Comparison of ENCODE assay signal across 8 cellular contexts in the genomic region with DNA sequence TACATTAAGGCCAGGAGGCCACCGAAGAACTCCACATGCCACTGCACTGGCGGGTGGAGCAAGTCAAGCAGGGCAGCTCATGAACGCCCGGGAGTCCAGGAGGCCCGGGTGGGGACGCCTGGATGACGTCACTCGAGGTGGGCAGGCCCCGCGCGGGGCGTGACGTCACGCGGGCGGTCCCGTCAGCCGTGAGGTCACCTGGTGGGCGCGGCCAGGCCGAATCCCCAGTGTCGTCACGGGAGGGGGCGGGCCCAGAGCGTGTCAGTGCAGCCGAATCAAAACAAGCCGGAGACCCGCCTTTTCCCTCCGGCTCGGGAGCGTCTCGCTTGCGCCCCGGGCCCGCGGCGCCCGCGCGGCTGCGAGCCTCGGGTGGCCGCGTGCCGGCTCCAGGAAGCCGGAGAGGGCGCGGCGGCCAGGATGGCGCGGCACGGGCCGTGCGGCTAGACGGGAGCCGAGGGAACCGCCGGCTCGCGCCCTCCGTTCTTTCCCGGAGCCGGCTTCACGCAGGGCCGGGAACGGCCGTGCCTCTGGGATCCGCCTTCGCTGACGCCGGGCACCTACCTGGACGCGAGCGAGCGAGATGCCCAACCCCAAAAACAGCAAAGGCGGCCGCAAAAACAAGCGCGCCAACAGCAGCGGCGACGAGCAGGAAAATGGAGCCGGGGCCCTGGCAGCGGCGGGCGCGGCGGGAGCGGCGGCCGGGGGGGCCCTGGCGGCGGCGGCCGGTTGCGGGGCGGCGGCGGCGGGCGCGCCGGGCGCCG. TPM values are rescaled to one million over a fixed set of nuclear protein-coding genes. Genes with fewer than 3 reads are reported as not detected.
A peak's percentile ranks its signal among the peaks of the same experiment; 100 is the strongest.
DNase-seq lines count a peak whose midpoint lies in the region; ATAC-seq and TF ChIP-seq lines count a peak whose summit lies in the region.

A gene with protein sequence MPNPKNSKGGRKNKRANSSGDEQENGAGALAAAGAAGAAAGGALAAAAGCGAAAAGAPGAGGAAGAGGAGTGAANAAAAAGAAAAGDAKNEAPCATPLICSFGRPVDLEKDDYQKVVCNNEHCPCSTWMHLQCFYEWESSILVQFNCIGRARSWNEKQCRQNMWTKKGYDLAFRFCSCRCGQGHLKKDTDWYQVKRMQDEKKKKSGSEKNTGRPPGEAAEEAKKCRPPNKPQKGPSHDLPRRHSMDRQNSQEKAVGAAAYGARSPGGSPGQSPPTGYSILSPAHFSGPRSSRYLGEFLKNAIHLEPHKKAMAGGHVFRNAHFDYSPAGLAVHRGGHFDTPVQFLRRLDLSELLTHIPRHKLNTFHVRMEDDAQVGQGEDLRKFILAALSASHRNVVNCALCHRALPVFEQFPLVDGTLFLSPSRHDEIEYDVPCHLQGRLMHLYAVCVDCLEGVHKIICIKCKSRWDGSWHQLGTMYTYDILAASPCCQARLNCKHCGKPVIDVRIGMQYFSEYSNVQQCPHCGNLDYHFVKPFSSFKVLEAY (plus strand): TSS at position 264 of the 761 bp plus-strand sequence. CDS start 317 bp downstream, at position 581.

- peak within 1 kb of the TSS; percentile 89 for H2AFZ ChIP-seq in PC-3 (ENCODE audit: low read length)

- TF ChIP-seq CTCF in PC-3 (conservative IDR thresholded peaks at IDR 0.05; ENCODE audit: low read depth, low read length) = no peak
- TF ChIP-seq CTCF in mucosa of descending colon (IDR thresholded peaks at IDR 0.05) = no peak

- no peaks in the 10 kb centered on the region for H3K36me3 ChIP-seq in PC-3 (ENCODE audit: low read depth, low read length)
- H3K36me3 ChIP-seq in mucosa of descending colon (ENCODE audit: low read depth) = no peaks in the 10 kb centered on the region

- peak within 1 kb of the TSS; percentile 67 for H3K4me2 ChIP-seq in PC-3 (ENCODE audit: low read length)

- H4K20me1 ChIP-seq in PC-3 (ENCODE audit: low read length) = no peaks in the 10 kb centered on the region

- H3K36me3 Mint-ChIP-seq in IgD-negative memory B cell = peaks cover 5% of the 10 kb centered on the region

- H3K4me3 Mint-ChIP-seq in IgD-negative memory B cell = peak within 1 kb of the TSS; percentile 91 to 99 (median 96)

- H3K4me1 ChIP-seq in PC-3 (ENCODE audit: insufficient read depth, low read length) (no peaks in the 10 kb centered on the region), mucosa of descending colon (ENCODE audit: low read depth) (peaks cover 5% of the 10 kb centered on the region)

- 0 out of 2 replicates have a peak, but pooled peaks cover 15% of the 10 kb centered on the region for H3K79me2 ChIP-seq in PC-3 (ENCODE audit: low read length)

- intact Hi-C loops in PC-3 (cut with micrococcal nuclease) = no loop called here
- intact Hi-C loops in mucosa of descending colon (cut with DNase I, micrococcal nuclease) = no loop called here

- no peaks in the 10 kb centered on the region for H3K27me3 Mint-ChIP-seq in IgD-negative memory B cell

- CTCF ChIA-PET in PC-3 (lab: Charles Lee) = no interaction called here

- H3K4me3 ChIP-seq in PC-3 (ENCODE audit: low read length) (peak within 1 kb of the TSS; percentile 85), mucosa of descending colon (peak within 1 kb of the TSS; percentile 66)

- H3K4me1 Mint-ChIP-seq in IgD-negative memory B cell = peaks cover 63 to 77% (median 64%) of the 10 kb centered on the region in 3 donors

- H3K9me3 ChIP-seq in PC-3 (ENCODE audit: low read length) (no peaks in the 10 kb centered on the region), mucosa of descending colon (no peaks in the 10 kb centered on the region)

- no peaks in the 10 kb centered on the region for H3F3A ChIP-seq in PC-3 (ENCODE audit: low read length, unreplicated experiment)

- no TSS peak for BruUV-seq in PC-3 (replicated peaks; lab: Mats Ljungman, UMichigan)

- H3K9ac ChIP-seq in PC-3 (ENCODE audit: low read length) = peak within 1 kb of the TSS; percentile 72

- DNase-seq in DMS 273 (lab: John Stamatoyannopoulos, UW; ENCODE audit: unreplicated experiment) (peak; percentile 97), PC-3 (peak; percentile 80), activated T-cell treated with anti-CD3 and anti-CD28 coated beads for 48 hours (ENCODE audit: low read depth) (peak; percentile 100), epithelial cell of prostate (ENCODE audit: low read depth, low spot score) (peak; percentile 83), mucosa of descending colon (peak; percentile 99 to 100 (median 99))
- peak; percentile 99 for DNase-seq in stimulated activated CD8-positive, alpha-beta memory T cell treated with anti-CD3 and anti-CD28 coated beads, Interleukin-4, amount 100 ng/mL, for 1 hour (ENCODE audit: low read depth in 2 of 2, low spot score in 1 of 2)

- H3K9me3 Mint-ChIP-seq in IgD-negative memory B cell = peaks cover 0 to 3% (median 0%) of the 10 kb centered on the region in 3 donors

- no peak within 1 kb of the TSS for H3K27ac ChIP-seq in PC-3 (ENCODE audit: low read length)
- peak within 1 kb of the TSS; percentile 66 for H3K27ac ChIP-seq in epithelial cell of prostate

- no peaks in the 10 kb centered on the region for H3K27me3 ChIP-seq in PC-3 (ENCODE audit: low read length)

- H3K27ac Mint-ChIP-seq in IgD-negative memory B cell = peak within 1 kb of the TSS; percentile 97 to 99 (median 99)

- ATAC-seq in GM21576 (IDR thresholded peaks at IDR 0.05; ENCODE audit: unreplicated experiment) (peak; percentile 81), PC-3 (peak; percentile 85), mucosa of descending colon (peak; percentile 94)

- POLR2A ChIA-PET in PC-3 (lab: Charles Lee; ENCODE audit: unreplicated experiment) = no interaction called here

- no peaks in the 10 kb centered on the region for H3K9me2 ChIP-seq in PC-3 (replicated peaks; ENCODE audit: low read length)

RNA-seq across cellular contexts. Expression of the gene that starts here (rescaled TPM):
- 5.1 TPM for polyA plus RNA-seq in IgD-negative memory B cell
- total RNA-seq in PC-3 (2014; rRNA removed) = 4.2 and 7.7 TPM in 2 replicates
- 10 to 100 TPM; 30.8 to 43.2 (median 40.4) TPM for total RNA-seq in mucosa of descending colon
